27 cellular contexts compared by ENCODE assay signal in genomic region chr13:79197933-79198332, GRCh38.
"Had no signal": no experiment of that assay in that cellular context is flagged by ENCODE, and none has a peak within 500 bp of the region (broad histone marks: within the 10 kb centered on the region; RNA-seq: fewer than 3 reads in every experiment).

No MANE protein-coding gene starts in this region.

- H3K27me3 ChIP-seq: brain microvascular endothelial cell, dorsolateral prefrontal cortex had no signal

- H3K9me3 Mint-ChIP-seq: activated naive CD4-positive, alpha-beta T cell treated with anti-CD3 and anti-CD28 coated beads, Interleukin-2, amount 10 ng/mL, durations not matched to agents 7 days and 5 days; activated naive CD4-positive, alpha-beta T cell treated with anti-CD3 and anti-CD28 coated beads, Interleukin-2, amount 50 U/mL, for 72 hours; activated T-cell treated with anti-CD3 and anti-CD28 coated beads, Interleukin-2, amount 50 U/mL, for 24 hours; central memory CD8-positive, alpha-beta T cell; dendritic cell treated with granulocyte-macrophage colony-stimulating factor and Interleukin-4, amounts not matched to agents 40 ng/mL and 50 ng/mL, for 4 days; endodermal cell had no signal

- DNase-seq: activated CD4-positive, alpha-beta memory T cell treated with anti-CD3 and anti-CD28 coated beads, Interleukin-2, amount 10 ng/mL, durations not matched to agents 7 days and 5 days; activated CD4-positive, alpha-beta T cell treated with anti-CD3 and anti-CD28 coated beads for 1 hour; activated CD4-positive, alpha-beta T cell treated with anti-CD3 and anti-CD28 coated beads for 4 hours; activated CD4-positive, alpha-beta T cell treated with anti-CD3 and anti-CD28 coated beads, Interleukin-2, amount 10 ng/mL, durations not matched to agents 7 days and 5 days; activated CD4-positive, alpha-beta T cell treated with anti-CD3 and anti-CD28 coated beads, Interleukin-2, amount 50 U/mL, for 4 hours; activated CD8-positive, alpha-beta memory T cell treated with anti-CD3 and anti-CD28 coated beads, Interleukin-2, amount 50 U/mL, for 48 hours; activated gamma-delta T cell; activated naive CD4-positive, alpha-beta T cell; activated naive CD4-positive, alpha-beta T cell treated with anti-CD3 and anti-CD28 coated beads, Interleukin-2, amount 10 ng/mL, durations not matched to agents 7 days and 5 days; activated naive CD8-positive, alpha-beta T cell treated with anti-CD3 and anti-CD28 coated beads, Interleukin-2, amount 10 ng/mL, durations not matched to agents 7 days and 5 days; activated T-cell treated with anti-CD3 and anti-CD28 coated beads for 4 hours; activated T-cell treated with anti-CD3 and anti-CD28 coated beads, Interleukin-2, amount 50 U/mL, for 24 hours; activated T-cell treated with anti-CD3 and anti-CD28 coated beads, Interleukin-2, amount 50 U/mL, for 72 hours; brain microvascular endothelial cell; dorsolateral prefrontal cortex; effector memory CD4-positive, alpha-beta T cell; endodermal cell; foreskin fibroblast; head of caudate nucleus; T-helper 2 cell had no signal

- H3K27ac ChIP-seq: brain microvascular endothelial cell, coronary artery, dorsolateral prefrontal cortex had no signal

- H3K36me3 ChIP-seq: brain microvascular endothelial cell had no signal

- H3K27ac Mint-ChIP-seq: activated CD4-positive, alpha-beta memory T cell treated with anti-CD3 and anti-CD28 coated beads, Interleukin-2, amount 10 ng/mL, durations not matched to agents 7 days and 5 days; activated CD4-positive, alpha-beta T cell treated with anti-CD3 and anti-CD28 coated beads, Interleukin-2, amount 10 ng/mL, durations not matched to agents 7 days and 5 days; activated naive CD4-positive, alpha-beta T cell treated with anti-CD3 and anti-CD28 coated beads, Interleukin-2, amount 10 ng/mL, durations not matched to agents 7 days and 5 days; activated naive CD4-positive, alpha-beta T cell treated with anti-CD3 and anti-CD28 coated beads, Interleukin-2, amount 50 U/mL, for 72 hours; activated naive CD8-positive, alpha-beta T cell treated with anti-CD3 and anti-CD28 coated beads, Interleukin-2, amount 10 ng/mL, durations not matched to agents 7 days and 5 days; activated T-cell treated with anti-CD3 and anti-CD28 coated beads, Interleukin-2, amount 50 U/mL, for 24 hours; activated T-cell treated with anti-CD3 and anti-CD28 coated beads, Interleukin-2, amount 50 U/mL, for 72 hours; dendritic cell treated with granulocyte-macrophage colony-stimulating factor and Interleukin-4, amounts not matched to agents 40 ng/mL and 50 ng/mL, for 4 days; endodermal cell had no signal

- H3K36me3 Mint-ChIP-seq: activated naive CD4-positive, alpha-beta T cell treated with anti-CD3 and anti-CD28 coated beads, Interleukin-2, amount 10 ng/mL, durations not matched to agents 7 days and 5 days; activated naive CD8-positive, alpha-beta T cell treated with anti-CD3 and anti-CD28 coated beads, Interleukin-2, amount 10 ng/mL, durations not matched to agents 7 days and 5 days had no signal

- FAIRE-seq: astrocyte, bronchial epithelial cell, frontal cortex had no signal

- H3K4me3 Mint-ChIP-seq: activated CD4-positive, alpha-beta memory T cell treated with anti-CD3 and anti-CD28 coated beads, Interleukin-2, amount 10 ng/mL, durations not matched to agents 7 days and 5 days; activated CD4-positive, alpha-beta T cell treated with anti-CD3 and anti-CD28 coated beads, Interleukin-2, amount 10 ng/mL, durations not matched to agents 7 days and 5 days; activated naive CD4-positive, alpha-beta T cell treated with anti-CD3 and anti-CD28 coated beads, Interleukin-2, amount 10 ng/mL, durations not matched to agents 7 days and 5 days; activated naive CD8-positive, alpha-beta T cell treated with anti-CD3 and anti-CD28 coated beads, Interleukin-2, amount 10 ng/mL, durations not matched to agents 7 days and 5 days; activated T-cell treated with anti-CD3 and anti-CD28 coated beads, Interleukin-2, amount 50 U/mL, for 24 hours; activated T-cell treated with anti-CD3 and anti-CD28 coated beads, Interleukin-2, amount 50 U/mL, for 72 hours; central memory CD8-positive, alpha-beta T cell; dendritic cell treated with granulocyte-macrophage colony-stimulating factor and Interleukin-4, amounts not matched to agents 40 ng/mL and 50 ng/mL, for 4 days; endodermal cell had no signal

- H3K4me3 ChIP-seq: coronary artery, dorsolateral prefrontal cortex had no signal

- H3K27me3 Mint-ChIP-seq: activated T-cell treated with anti-CD3 and anti-CD28 coated beads, Interleukin-2, amount 50 U/mL, for 24 hours had no signal
